Comparison of ENCODE assay signal across 1 cellular context in genomic region chr6:112311950-112312547, GRCh38.
A peak's percentile ranks its signal among the peaks of the same experiment; 100 is the strongest.
TF ChIP-seq lines count a peak whose summit lies in the region.

No MANE protein-coding gene starts in this region.

TF ChIP-seq in HCT116, 20 proteins besides CTCF, POLR2A, EP300 and RAD21 (continued from another document):
- TF ChIP-seq ZNF274 (IDR thresholded peaks at IDR 0.05; ENCODE audit: low read depth, low read length) (no peak), SRF (IDR thresholded peaks at IDR 0.05; ENCODE audit: low read depth) (no peak), EGR1 (IDR thresholded peaks at IDR 0.05; ENCODE audit: low read depth) (no peak), EZH2phosphoT487 (IDR thresholded peaks at IDR 0.05; ENCODE audit: borderline replicate concordance) (no peak), SIN3A (IDR thresholded peaks at IDR 0.05; ENCODE audit: low read depth) (no peak), REST (IDR thresholded peaks at IDR 0.05; ENCODE audit: low read depth) (no peak), TCF7L2 (IDR thresholded peaks at IDR 0.05; ENCODE audit: borderline replicate concordance, extremely low read depth, insufficient read depth, insufficient read length) (no peak), FOSL1 (IDR thresholded peaks at IDR 0.05; ENCODE audit: low read depth) (no peak), JUND (IDR thresholded peaks at IDR 0.05) (no peak), ZBTB33 (IDR thresholded peaks at IDR 0.05; ENCODE audit: extremely low read depth, insufficient replicate concordance, low read length) (no peak), SP1 (IDR thresholded peaks at IDR 0.05; ENCODE audit: low read depth) (no peak), POLR2AphosphoS5 (IDR thresholded peaks at IDR 0.05; ENCODE audit: low read depth, low read length) (no peak), CEBPB (IDR thresholded peaks at IDR 0.05; ENCODE audit: low read depth) (peak; percentile 32; the same call in 1 of the 2 replicates), YY1 (IDR thresholded peaks at IDR 0.05; ENCODE audit: extremely low read depth, insufficient replicate concordance, low read depth, low read length) (peak; percentile 34), ATF3 (IDR thresholded peaks at IDR 0.05) (no peak), MAX (IDR thresholded peaks at IDR 0.05) (no peak), CBX3 (IDR thresholded peaks at IDR 0.05; ENCODE audit: low read depth) (no peak)
